Comparison of ENCODE assay signal across 8 cellular contexts in genomic region chr2:173448938-173449471, GRCh38.
DNase-seq lines count a peak whose midpoint lies in the region; ATAC-seq and TF ChIP-seq lines count a peak whose summit lies in the region.

No MANE protein-coding gene starts in this region.

- no peaks in the 10 kb centered on the region for H3K36me3 Mint-ChIP-seq in activated CD8-positive, alpha-beta T cell treated with anti-CD3 and anti-CD28 coated beads, Interleukin-2, amount 10 ng/mL, durations not matched to agents 7 days and 5 days (ENCODE audit: low read depth)
- no peaks in the 10 kb centered on the region for H3K36me3 Mint-ChIP-seq in stimulated activated naive B cell treated with anti-CD40 and anti-IgM and Interleukin-4, amounts not matched to agents 10 μg/mL and 1 μg/mL and 100 μg/mL, for 72 hours

- H3K27me3 Mint-ChIP-seq in activated CD8-positive, alpha-beta T cell treated with anti-CD3 and anti-CD28 coated beads, Interleukin-2, amount 10 ng/mL, durations not matched to agents 7 days and 5 days (ENCODE audit: low read depth), result peaks cover 14% of the 10 kb centered on the region
- H3K27me3 Mint-ChIP-seq in stimulated activated naive B cell treated with anti-CD40 and anti-IgM and Interleukin-4, amounts not matched to agents 10 μg/mL and 1 μg/mL and 100 μg/mL, for 72 hours, result peaks cover 24 to 32% of the 10 kb centered on the region in 2 donors

- DNase-seq in ELR (ENCODE audit: low read depth), result peak; percentile 91
- DNase-seq in NCI-H82 (lab: John Stamatoyannopoulos, UW), result peak; percentile 98
- peak; percentile 75 for DNase-seq in activated CD8-positive, alpha-beta T cell treated with anti-CD3 and anti-CD28 coated beads, Interleukin-2, amount 10 ng/mL, durations not matched to agents 7 days and 5 days
- DNase-seq in epithelial cell of esophagus (ENCODE audit: low read depth), result peak; percentile 87
- DNase-seq in mucosa of gallbladder (ENCODE audit: low spot score), result peak; percentile 78
- DNase-seq in stimulated activated naive B cell treated with anti-CD40 and anti-IgM and Interleukin-4, amounts not matched to agents 10 μg/mL and 1 μg/mL and 100 μg/mL, for 72 hours, result peak; percentile 28
- no peak for DNase-seq in NCI-H2081 (lab: John Stamatoyannopoulos, UW)

- CTCF ChIA-PET in activated CD8-positive, alpha-beta T cell treated with anti-CD3 and anti-CD28 coated beads, Interleukin-2, amount 10 ng/mL, durations not matched to agents 7 days and 5 days (lab: Charles Lee), result interaction anchor here (0.6 to 2.3 kb wide), 6 partner anchors 21 to 462 kb away, joined by 3 to 20 read pairs (median 6); no protein-coding TSS in a partner anchor

- H3K27ac Mint-ChIP-seq in activated CD8-positive, alpha-beta T cell treated with anti-CD3 and anti-CD28 coated beads, Interleukin-2, amount 10 ng/mL, durations not matched to agents 7 days and 5 days, result peak overlapping the region; percentile 57
- no peak overlapping the region for H3K27ac Mint-ChIP-seq in stimulated activated naive B cell treated with anti-CD40 and anti-IgM and Interleukin-4, amounts not matched to agents 10 μg/mL and 1 μg/mL and 100 μg/mL, for 72 hours

- ATAC-seq in HG02870 (IDR thresholded peaks at IDR 0.05; ENCODE audit: unreplicated experiment), result peak; percentile 61
- ATAC-seq in activated CD8-positive, alpha-beta T cell treated with anti-CD3 and anti-CD28 coated beads, Interleukin-2, amount 10 ng/mL, durations not matched to agents 7 days and 5 days, result peak; percentile 72
- ATAC-seq in stimulated activated naive B cell treated with anti-CD40 and anti-IgM and Interleukin-4, amounts not matched to agents 10 μg/mL and 1 μg/mL and 100 μg/mL, for 72 hours (replicated peaks), result peak; percentile 38 to 61

- TF ChIP-seq CTCF in epithelial cell of esophagus (IDR thresholded peaks at IDR 0.05; ENCODE audit: insufficient read depth, low read depth, low read length, missing control alignments), result peak; percentile 92

- POLR2A ChIA-PET in activated CD8-positive, alpha-beta T cell treated with anti-CD3 and anti-CD28 coated beads, Interleukin-2, amount 10 ng/mL, durations not matched to agents 7 days and 5 days (lab: Charles Lee), result no interaction called here

- H3K4me1 Mint-ChIP-seq in activated CD8-positive, alpha-beta T cell treated with anti-CD3 and anti-CD28 coated beads, Interleukin-2, amount 10 ng/mL, durations not matched to agents 7 days and 5 days (ENCODE audit: low read depth), result peaks cover 14% of the 10 kb centered on the region
- peaks cover 0 to 1% of the 10 kb centered on the region in 2 donors for H3K4me1 Mint-ChIP-seq in stimulated activated naive B cell treated with anti-CD40 and anti-IgM and Interleukin-4, amounts not matched to agents 10 μg/mL and 1 μg/mL and 100 μg/mL, for 72 hours

- H3K4me3 Mint-ChIP-seq in activated CD8-positive, alpha-beta T cell treated with anti-CD3 and anti-CD28 coated beads, Interleukin-2, amount 10 ng/mL, durations not matched to agents 7 days and 5 days, result no peak overlapping the region
- H3K4me3 Mint-ChIP-seq in stimulated activated naive B cell treated with anti-CD40 and anti-IgM and Interleukin-4, amounts not matched to agents 10 μg/mL and 1 μg/mL and 100 μg/mL, for 72 hours, result peak overlapping the region; percentile 52 to 75

- peak overlapping the region; percentile 27 for H3K4me3 ChIP-seq in epithelial cell of esophagus (ENCODE audit: low read length)

- H3K9me3 Mint-ChIP-seq in activated CD8-positive, alpha-beta T cell treated with anti-CD3 and anti-CD28 coated beads, Interleukin-2, amount 10 ng/mL, durations not matched to agents 7 days and 5 days (ENCODE audit: insufficient read depth), result no peaks in the 10 kb centered on the region
- no peaks in the 10 kb centered on the region for H3K9me3 Mint-ChIP-seq in stimulated activated naive B cell treated with anti-CD40 and anti-IgM and Interleukin-4, amounts not matched to agents 10 μg/mL and 1 μg/mL and 100 μg/mL, for 72 hours

Comparison
In these comparisons a context has a peak if more than half of its experiments do, and no peak if none do; other contexts are left out.
1. DNase-seq: peak in ELR (single experiment), NCI-H82 (single experiment), activated CD8-positive, alpha-beta T cell treated with anti-CD3 and anti-CD28 coated beads, Interleukin-2, amount 10 ng/mL, durations not matched to agents 7 days and 5 days (single experiment), epithelial cell of esophagus (single experiment), mucosa of gallbladder (single experiment) and stimulated activated naive B cell treated with anti-CD40 and anti-IgM and Interleukin-4, amounts not matched to agents 10 μg/mL and 1 μg/mL and 100 μg/mL, for 72 hours (single experiment); none in NCI-H2081 (0 of 2).
2. Peak in every context shown above with its lines, with median percentiles within 50 percentile points of each other: ATAC-seq.